25 cellular contexts compared by ENCODE assay signal in genomic region chr2:47599171-47599570, GRCh38. TPM values are rescaled to one million over a fixed set of nuclear protein-coding genes. Genes with fewer than 3 reads are reported as not detected.
DNase-seq lines count a peak whose midpoint lies in the region; ATAC-seq, FAIRE-seq and TF ChIP-seq lines count a peak whose summit lies in the region.
"Had no signal": no experiment of that assay in that cellular context is flagged by ENCODE, and none has a peak within 500 bp of the region (broad histone marks: within the 10 kb centered on the region; RNA-seq: fewer than 3 reads in every experiment).

No MANE protein-coding gene starts in this region.

- WGBS in body of pancreas, 2 donors = 73 to 91% methylated on average over 5 of the region's 5 CpGs

- POLR2A ChIA-PET in HEK293T (lab: Yijun Ruan, JAX) = no interaction called here

- no peak for TF ChIP-seq CTCF in GM12864 (IDR thresholded peaks at IDR 0.05; ENCODE audit: low read depth, low read length, missing control alignments)
- TF ChIP-seq CTCF in body of pancreas (IDR thresholded peaks at IDR 0.05) = no peak

- CTCF ChIA-PET in HEK293T (lab: Yijun Ruan, JAX) = no interaction called here

- H3K27ac ChIP-seq in body of pancreas = no peak overlapping the region
- H3K27ac ChIP-seq: SK-N-MC had no signal

- intact Hi-C loops in body of pancreas (cut with DNase I) = no loop called here

- H3K4me1 Mint-ChIP-seq in T-helper 17 cell = no peaks in the 10 kb centered on the region

- DNase-seq in GM12864 (ENCODE audit: low read depth) = peak; percentile 1
- DNase-seq in GM19239 (ENCODE audit: insufficient read length, low spot score) = no peak
- DNase-seq in NAMALWA (ENCODE audit: low spot score) = peak; percentile 8
- peak; percentile 3 for DNase-seq in iPS-NIHi7 (ENCODE audit: extremely low spot score)
- no peak for DNase-seq in body of pancreas
- DNase-seq in T-helper 17 cell = no peak
- DNase-seq in HEK293T (ENCODE audit: extremely low spot score) = no peak
- DNase-seq: Caco-2; CD4-positive, alpha-beta T cell; HCEC 1CT; KBM-7; NCI-H1092; NCI-H1436 treated with DMSO at 0.1 percent for 48 hours; NCI-H2029 treated with DMSO at 0.1 percent for 48 hours; NCI-H2171; NCI-H446; NCI-H69; OCI-M1; SHP77 had no signal

- no peaks in the 10 kb centered on the region for H3K27me3 ChIP-seq in body of pancreas

- H3K36me3 ChIP-seq in body of pancreas (replicated peaks in 1 of 2; ENCODE audit: insufficient read depth in 1 of 2, low read depth in 2 of 2) = no peaks in the 10 kb centered on the region

- no peak overlapping the region for H3K27ac Mint-ChIP-seq in T-helper 17 cell
- H3K27ac Mint-ChIP-seq: CD4-positive, alpha-beta T cell; GM23338 had no signal

- TF ChIP-seq POLR2A in body of pancreas (IDR thresholded peaks at IDR 0.05) = no peak

- no peaks in the 10 kb centered on the region for H3K36me3 Mint-ChIP-seq in T-helper 17 cell (ENCODE audit: low read depth)

- H3K9me3 ChIP-seq in body of pancreas = no peaks in the 10 kb centered on the region
- H3K9me3 ChIP-seq in T-helper 17 cell (ENCODE audit: control insufficient read depth, low read length, poor library complexity, severe bottlenecking) = no peaks in the 10 kb centered on the region

- ATAC-seq in body of pancreas (no peak), T-helper 17 cell (no peak), GM19035 (IDR thresholded peaks at IDR 0.05; ENCODE audit: unreplicated experiment) (no peak)
- ATAC-seq: GM23338, HepG2 had no signal

- no peak overlapping the region for H3K4me3 ChIP-seq in GM12864 (ENCODE audit: low read depth, low read length)
- H3K4me3 ChIP-seq in body of pancreas = no peak overlapping the region
- H3K4me3 ChIP-seq: GM23338, SK-N-MC had no signal

- H3K4me1 ChIP-seq in body of pancreas = no peaks in the 10 kb centered on the region
- H3K4me1 ChIP-seq: Caco-2 had no signal

- H3K27me3 Mint-ChIP-seq in T-helper 17 cell = peaks cover 10% of the 10 kb centered on the region
- H3K27me3 Mint-ChIP-seq: CD4-positive, alpha-beta T cell had no signal

- FAIRE-seq in GM19239 (lab: Jason Lieb, UNC) = peak; percentile 55
- FAIRE-seq: A204.1, G401.6, HepG2 had no signal

- no peak overlapping the region for H3K4me3 Mint-ChIP-seq in T-helper 17 cell
- H3K4me3 Mint-ChIP-seq: CD4-positive, alpha-beta T cell; GM23338 had no signal

TF ChIP-seq in HEK293T, 16 proteins besides CTCF, POLR2A, EP300 and RAD21:
- TF ChIP-seq ZNF384 (IDR thresholded peaks at IDR 0.05) (no peak), TARDBP (IDR thresholded peaks at IDR 0.05) (no peak), L3MBTL2 (conservative IDR thresholded peaks at IDR 0.05) (no peak), FOXM1 (IDR thresholded peaks at IDR 0.05; ENCODE audit: borderline replicate concordance) (no peak), ARNT (IDR thresholded peaks at IDR 0.05) (no peak), ELF4 (IDR thresholded peaks at IDR 0.05) (no peak), CTBP1 (IDR thresholded peaks at IDR 0.05; ENCODE audit: borderline replicate concordance) (no peak), LEF1 (IDR thresholded peaks at IDR 0.05; ENCODE audit: borderline replicate concordance) (no peak), SP1 (IDR thresholded peaks at IDR 0.05) (no peak), NFRKB (IDR thresholded peaks at IDR 0.05) (no peak), PKNOX1 (IDR thresholded peaks at IDR 0.05) (no peak), FOXK2 (IDR thresholded peaks at IDR 0.05) (no peak), FOXA1 (IDR thresholded peaks at IDR 0.05) (no peak), BHLHE40 (IDR thresholded peaks at IDR 0.05; ENCODE audit: borderline replicate concordance) (no peak), SUZ12 (IDR thresholded peaks at IDR 0.05) (no peak), HDGF (IDR thresholded peaks at IDR 0.05; ENCODE audit: borderline replicate concordance) (no peak)

RNA-seq across cellular contexts. Expression of gene KCNK12, which starts 28.4 kb away (rescaled TPM):
- total RNA-seq in body of pancreas (under 1 TPM in 1 of 2 donors, not detected in 1; 0.26 TPM), T-helper 17 cell (under 1 TPM; 0.17 to 0.26 TPM)
- total RNA-seq: Caco-2, HepG2 had no signal

Comparison
In these comparisons a context has a peak if more than half of its experiments do, and no peak if none do; other contexts are left out.
1. DNase-seq: peak in GM12864 (single experiment), NAMALWA (single experiment) and iPS-NIHi7 (single experiment); none in GM19239 (single experiment), body of pancreas (0 of 4), T-helper 17 cell (0 of 3) and HEK293T (single experiment).